13 cellular contexts compared by ENCODE assay signal in genomic region chr4:68656445-68656973, GRCh38. TPM values are rescaled to one million over a fixed set of nuclear protein-coding genes. Genes with fewer than 3 reads are reported as not detected.
A peak's percentile ranks its signal among the peaks of the same experiment; 100 is the strongest.
DNase-seq lines count a peak whose midpoint lies in the region; ATAC-seq and TF ChIP-seq lines count a peak whose summit lies in the region.
"Not testable (repeated sequence)": the region's sequence is repeated elsewhere in the genome, so short reads cannot be mapped to it uniquely, and the experiment has no call there.
"Had no signal": no experiment of that assay in that cellular context is flagged by ENCODE, and none has a peak within 500 bp of the region (broad histone marks: within the 10 kb centered on the region; RNA-seq: fewer than 3 reads in every experiment).

No MANE protein-coding gene starts in this region.

- H3K4me1 Mint-ChIP-seq in neural progenitor cell, result not testable (repeated sequence)

- not testable (repeated sequence) for H3K27ac Mint-ChIP-seq in neural progenitor cell

- not testable (repeated sequence) for TF ChIP-seq POLR2A in GM18505 (IDR thresholded peaks at IDR 0.05; ENCODE audit: borderline replicate concordance, extremely low read depth, insufficient read depth, insufficient read length)

- intact Hi-C loops in PC-3 (cut with micrococcal nuclease), result loop anchor here (5.0 to 10.0 kb wide), 5 partner anchors 156 to 958 kb away; partner anchors contain the start of genes UGT2A3 and UGT2B7

- POLR2A ChIA-PET in PC-3 (lab: Charles Lee; ENCODE audit: unreplicated experiment), result interaction anchor here (0.7 kb wide), 1 partner anchor 191 kb away, joined by 8 read pairs; no protein-coding TSS in a partner anchor

- H3K27me3 Mint-ChIP-seq in neural progenitor cell (ENCODE audit: insufficient read depth, low read depth), result not testable (repeated sequence)

- not testable (repeated sequence) for H3K9me3 ChIP-seq in PC-3 (ENCODE audit: low read length); neural progenitor cell (ENCODE audit: low read depth)

- not testable (repeated sequence) for H3K9me3 Mint-ChIP-seq in neural progenitor cell

- not testable (repeated sequence) for H4K20me1 ChIP-seq in PC-3 (ENCODE audit: low read length); neural progenitor cell (ENCODE audit: low read depth)

- CTCF ChIA-PET in PC-3 (lab: Charles Lee), result not testable (repeated sequence)

- DNase-seq in PC-3 (peak; percentile 71), glomerular visceral epithelial cell (ENCODE audit: extremely low spot score) (peak; percentile 12), neural progenitor cell (ENCODE audit: low spot score) (peak; percentile 7)

- peaks cover 36% of the 10 kb centered on the region for H3K4me1 ChIP-seq in PC-3 (ENCODE audit: insufficient read depth, low read length)
- not testable (repeated sequence) for H3K4me1 ChIP-seq in neural progenitor cell

- H3K9ac ChIP-seq in PC-3 (ENCODE audit: low read length), result peak overlapping the region; percentile 47
- H3K9ac ChIP-seq in neural progenitor cell, result not testable (repeated sequence)

- not testable (repeated sequence) for H3K36me3 ChIP-seq in PC-3 (ENCODE audit: low read depth, low read length); neural progenitor cell

- not testable (repeated sequence) for TF ChIP-seq CTCF in PC-3 (conservative IDR thresholded peaks at IDR 0.05; ENCODE audit: low read depth, low read length); neural progenitor cell (IDR thresholded peaks at IDR 0.05)

- H3K79me2 ChIP-seq in PC-3 (ENCODE audit: low read length); neural progenitor cell (ENCODE audit: low read depth): not testable (repeated sequence)

- peak overlapping the region; percentile 46 for H3K4me3 ChIP-seq in PC-3 (ENCODE audit: low read length)
- not testable (repeated sequence) for H3K4me3 ChIP-seq in neural progenitor cell

- H3K27me3 ChIP-seq in PC-3 (ENCODE audit: low read length); neural progenitor cell: not testable (repeated sequence)

- H3K9me2 ChIP-seq in PC-3 (replicated peaks; ENCODE audit: low read length), result not testable (repeated sequence)

- peak overlapping the region; percentile 86 for H3K27ac ChIP-seq in PC-3 (ENCODE audit: low read length)
- H3K27ac ChIP-seq in neural progenitor cell, result not testable (repeated sequence)

- H3F3A ChIP-seq in PC-3 (ENCODE audit: low read length, unreplicated experiment); neural progenitor cell (ENCODE audit: low read depth): not testable (repeated sequence)

- ATAC-seq in GM18505 (IDR thresholded peaks at IDR 0.05; ENCODE audit: unreplicated experiment) (peak; percentile 55), GM19395 (IDR thresholded peaks at IDR 0.05; ENCODE audit: unreplicated experiment) (peak; percentile 64), GM21737 (IDR thresholded peaks at IDR 0.05; ENCODE audit: unreplicated experiment) (peak; percentile 43), HG02973 (IDR thresholded peaks at IDR 0.05; ENCODE audit: unreplicated experiment) (peak; percentile 63), HG03439 (IDR thresholded peaks at IDR 0.05; ENCODE audit: unreplicated experiment) (peak; percentile 57), PC-3 (peak; percentile 63)

- not testable (repeated sequence) for BruUV-seq in PC-3 (replicated peaks; lab: Mats Ljungman, UMichigan)

- H3K36me3 Mint-ChIP-seq in neural progenitor cell, result not testable (repeated sequence)

- peak overlapping the region; percentile 54 for H2AFZ ChIP-seq in PC-3 (ENCODE audit: low read length)
- H2AFZ ChIP-seq in neural progenitor cell (replicated peaks), result not testable (repeated sequence)

- peak overlapping the region; percentile 76 for H3K4me2 ChIP-seq in PC-3 (ENCODE audit: low read length)
- H3K4me2 ChIP-seq in neural progenitor cell, result not testable (repeated sequence)

- H3K4me3 Mint-ChIP-seq in neural progenitor cell, result not testable (repeated sequence)

RNA-seq across cellular contexts. Expression of gene UGT2B15, which starts 13.9 kb away (rescaled TPM):
- total RNA-seq in PC-3 (2014; rRNA removed) (not detected in 2 replicates), neural progenitor cell (ENCODE audit: low replicate concordance) (not detected in 2 replicates)
- total RNA-seq: dermis blood vessel endothelial cell; left lung; LHCN-M2; natural killer cell; T-helper 2 cell treated with Interferon-gamma antibody and Interleukin-4, amounts not matched to agents 100 ng/mL and 5 ng/mL, for 36 hours had no signal

Comparison
In these comparisons a context has a peak if more than half of its experiments do, and no peak if none do; other contexts are left out.
1. DNase-seq: peak in every context shown above with its lines; median percentile 71 in PC-3; 12 in glomerular visceral epithelial cell; 7 in neural progenitor cell.